ENCODE assay signal across 2 cellular contexts in the genomic region with DNA sequence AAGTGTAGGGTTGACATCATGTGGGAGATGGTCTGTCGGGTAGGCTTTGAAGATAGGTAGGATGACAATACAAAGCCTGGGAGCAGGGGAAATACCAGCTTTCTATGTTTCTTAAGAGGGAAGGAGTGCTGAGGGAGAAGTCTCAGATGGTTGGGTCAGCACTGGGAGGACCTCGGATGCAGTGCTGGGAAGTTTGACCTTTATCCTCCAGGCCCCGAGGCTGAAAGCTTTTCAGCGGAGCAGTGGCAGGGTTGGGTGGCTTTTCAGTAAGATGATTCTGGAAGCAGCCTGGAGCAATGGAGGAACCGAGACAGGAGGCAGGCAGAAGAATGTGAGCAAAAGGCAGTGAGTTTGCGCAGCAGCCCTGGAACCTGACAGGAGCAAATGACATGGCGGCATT.
TF ChIP-seq lines count a peak whose summit lies in the region.

No MANE protein-coding gene starts in this region.

TF ChIP-seq in H1, 55 proteins besides CTCF, POLR2A, EP300 and RAD21:
- no peak for TF ChIP-seq YY1 (IDR thresholded peaks at IDR 0.05; ENCODE audit: low read depth, low read length)

TF ChIP-seq in HepG2, 621 proteins besides CTCF, POLR2A, EP300 and RAD21:
- TF ChIP-seq ZSCAN22 (CRISPR knock-in tag; IDR thresholded peaks at IDR 0.05): no peak
- TF ChIP-seq, protein P1, sequence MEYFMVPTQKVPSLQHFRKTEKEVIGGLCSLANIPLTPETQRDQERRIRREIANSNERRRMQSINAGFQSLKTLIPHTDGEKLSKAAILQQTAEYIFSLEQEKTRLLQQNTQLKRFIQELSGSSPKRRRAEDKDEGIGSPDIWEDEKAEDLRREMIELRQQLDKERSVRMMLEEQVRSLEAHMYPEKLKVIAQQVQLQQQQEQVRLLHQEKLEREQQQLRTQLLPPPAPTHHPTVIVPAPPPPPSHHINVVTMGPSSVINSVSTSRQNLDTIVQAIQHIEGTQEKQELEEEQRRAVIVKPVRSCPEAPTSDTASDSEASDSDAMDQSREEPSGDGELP (IDR thresholded peaks at IDR 0.05; ENCODE audit: borderline replicate concordance, low read depth): no peak
- no peak for TF ChIP-seq ONECUT2 (CRISPR knock-in tag; IDR thresholded peaks at IDR 0.05)
- no peak for TF ChIP-seq ISL2 (CRISPR knock-in tag; IDR thresholded peaks at IDR 0.05)
- no peak for TF ChIP-seq ZNF737 (CRISPR knock-in tag; IDR thresholded peaks at IDR 0.05; ENCODE audit: borderline replicate concordance)
- TF ChIP-seq CCDC6 (CRISPR knock-in tag; IDR thresholded peaks at IDR 0.05): no peak
- TF ChIP-seq MXI1 (IDR thresholded peaks at IDR 0.05; ENCODE audit: borderline replicate concordance, low read depth, low read length): no peak
- TF ChIP-seq BRCA1 (CRISPR knock-in tag; IDR thresholded peaks at IDR 0.05): no peak
- no peak for TF ChIP-seq ZKSCAN1 (IDR thresholded peaks at IDR 0.05; ENCODE audit: low read length)
- no peak for TF ChIP-seq ZC3H13 (CRISPR knock-in tag; IDR thresholded peaks at IDR 0.05)
- no peak for TF ChIP-seq GFI1 (CRISPR knock-in tag; IDR thresholded peaks at IDR 0.05; ENCODE audit: borderline replicate concordance)
- TF ChIP-seq HES4 (CRISPR knock-in tag; IDR thresholded peaks at IDR 0.05; ENCODE audit: borderline replicate concordance): no peak
- TF ChIP-seq ARID2 (CRISPR knock-in tag; IDR thresholded peaks at IDR 0.05; ENCODE audit: borderline replicate concordance): no peak
- TF ChIP-seq, protein P2, sequence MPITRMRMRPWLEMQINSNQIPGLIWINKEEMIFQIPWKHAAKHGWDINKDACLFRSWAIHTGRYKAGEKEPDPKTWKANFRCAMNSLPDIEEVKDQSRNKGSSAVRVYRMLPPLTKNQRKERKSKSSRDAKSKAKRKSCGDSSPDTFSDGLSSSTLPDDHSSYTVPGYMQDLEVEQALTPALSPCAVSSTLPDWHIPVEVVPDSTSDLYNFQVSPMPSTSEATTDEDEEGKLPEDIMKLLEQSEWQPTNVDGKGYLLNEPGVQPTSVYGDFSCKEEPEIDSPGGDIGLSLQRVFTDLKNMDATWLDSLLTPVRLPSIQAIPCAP (CRISPR knock-in tag; IDR thresholded peaks at IDR 0.05; ENCODE audit: low read depth): no peak
- no peak for TF ChIP-seq MBD4 (IDR thresholded peaks at IDR 0.05; ENCODE audit: borderline replicate concordance, low read length)
- TF ChIP-seq TBX2 (CRISPR knock-in tag; IDR thresholded peaks at IDR 0.05; ENCODE audit: borderline replicate concordance): no peak
- TF ChIP-seq KDM1A (CRISPR knock-in tag; IDR thresholded peaks at IDR 0.05): no peak
- TF ChIP-seq CBX5 (CRISPR knock-in tag; IDR thresholded peaks at IDR 0.05; ENCODE audit: borderline replicate concordance): no peak
TF ChIP-seq in HepG2: peak in this region for 0.
